ENCODE assay signal across 8 cellular contexts in the genomic region with DNA sequence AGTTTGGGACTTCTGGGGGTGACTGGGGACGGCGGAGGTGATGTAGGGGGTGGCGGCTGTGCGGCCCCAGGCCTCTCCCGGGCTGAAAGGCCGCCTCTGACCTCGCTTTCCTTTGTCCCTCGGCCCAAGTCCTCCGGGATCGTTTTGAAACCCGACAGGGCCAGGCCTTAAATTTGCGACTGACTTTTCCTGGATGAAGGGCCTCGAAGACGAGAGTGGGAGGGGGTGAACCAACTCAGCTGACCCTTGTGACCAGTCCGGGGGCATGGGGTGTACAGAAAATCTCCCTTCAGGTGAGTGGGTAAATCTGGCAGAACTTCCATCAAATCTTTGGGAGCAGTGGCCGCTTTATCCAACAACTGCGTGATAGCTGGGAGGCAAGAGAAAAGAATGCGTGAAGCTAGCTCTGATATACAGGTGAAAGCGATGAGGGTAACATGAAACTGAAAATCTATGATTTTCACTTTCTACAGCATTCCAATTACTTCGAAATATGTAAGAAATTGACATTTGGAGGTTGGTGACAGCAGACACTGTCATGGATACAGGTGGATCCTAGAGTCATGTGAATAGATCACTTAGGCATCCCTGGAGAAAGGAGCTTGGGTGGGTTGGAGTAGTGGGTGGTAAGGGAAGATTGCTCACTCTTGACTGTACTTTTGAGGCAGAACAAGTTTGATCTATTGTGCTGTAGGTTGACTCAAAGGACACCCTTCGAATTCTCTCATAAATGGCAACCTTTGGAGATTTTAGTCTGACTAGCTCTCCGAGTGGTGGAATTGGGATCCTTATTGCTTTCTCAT. TPM values are rescaled to one million over a fixed set of nuclear protein-coding genes. Genes with fewer than 3 reads are reported as not detected.
DNase-seq lines count a peak whose midpoint lies in the region; ATAC-seq and TF ChIP-seq lines count a peak whose summit lies in the region.

No MANE protein-coding gene starts in this region.

- peaks cover 34% of the 10 kb centered on the region for H3K4me1 Mint-ChIP-seq in activated naive CD4-positive, alpha-beta T cell treated with anti-CD3 and anti-CD28 coated beads, Interleukin-2, amount 10 ng/mL, durations not matched to agents 7 days and 5 days

- no peak for ATAC-seq in GM18505 (IDR thresholded peaks at IDR 0.05; ENCODE audit: unreplicated experiment)

- CTCF ChIA-PET in activated naive CD4-positive, alpha-beta T cell treated with anti-CD3 and anti-CD28 coated beads, Interleukin-2, amount 10 ng/mL, durations not matched to agents 7 days and 5 days (lab: Charles Lee): interaction anchor here (0.6 to 13.6 kb wide), 25 partner anchors 11 to 516 kb away, joined by 3 to 613 read pairs (median 8); partner anchors contain the start of genes GNAI3, GPR61 and GSTM2

- no peak for TF ChIP-seq EP300 in stomach (IDR thresholded peaks at IDR 0.05)

- 7 to 14% (median 8%) methylated on average over 16 to 22 of the region's 22 CpGs for WGBS in stomach, 5 donors

- H3K4me3 ChIP-seq in iPS-20b (ENCODE audit: low read length) (peak overlapping the region; percentile 93), stomach (peak overlapping the region; percentile 64 to 75 (median 70))

- peaks cover 14% of the 10 kb centered on the region for H3K36me3 ChIP-seq in iPS-20b (ENCODE audit: insufficient read depth, low read depth, low read length)
- peaks cover 0 to 8% (median 0%) of the 10 kb centered on the region in 4 donors for H3K36me3 ChIP-seq in stomach

- H3K4me3 Mint-ChIP-seq in activated naive CD4-positive, alpha-beta T cell treated with anti-CD3 and anti-CD28 coated beads, Interleukin-2, amount 10 ng/mL, durations not matched to agents 7 days and 5 days: peak overlapping the region; percentile 90

- H3K4me1 ChIP-seq in iPS-20b (ENCODE audit: insufficient read depth, low read length) (peaks cover 21% of the 10 kb centered on the region), stomach (peaks cover 48 to 74% (median 54%) of the 10 kb centered on the region in 4 donors)

- no peak for TF ChIP-seq CTCF in stomach (IDR thresholded peaks at IDR 0.05)

- H3K9ac ChIP-seq in iPS-20b (ENCODE audit: low read depth, low read length): peak overlapping the region; percentile 86

- H3K27ac ChIP-seq in iPS-20b (ENCODE audit: low read length) (no peak overlapping the region), stomach (peak overlapping the region; percentile 94 to 99 (median 97))

- TF ChIP-seq POLR2A in stomach (IDR thresholded peaks at IDR 0.05) (no peak), GM18505 (IDR thresholded peaks at IDR 0.05; ENCODE audit: borderline replicate concordance, extremely low read depth, insufficient read depth, insufficient read length) (no peak)

- DNase-seq in activated CD4-positive, alpha-beta T cell treated with anti-CD3 and anti-CD28 coated beads for 48 hours: peak; percentile 15
- no peak for DNase-seq in activated CD4-positive, alpha-beta T cell treated with anti-CD3 and anti-CD28 coated beads for 4 hours
- no peak for DNase-seq in activated naive CD4-positive, alpha-beta T cell treated with anti-CD3 and anti-CD28 coated beads, Interleukin-2, amount 10 ng/mL, durations not matched to agents 7 days and 5 days
- DNase-seq in stomach (peak; percentile 27), inferior parietal cortex (ENCODE audit: extremely low spot score) (no peak)
- no peak for DNase-seq in stimulated activated CD8-positive, alpha-beta memory T cell treated with anti-CD3 and anti-CD28 coated beads, Interleukin-4, amount 100 ng/mL, for 48 hours

- peaks cover 15% of the 10 kb centered on the region for H3K36me3 Mint-ChIP-seq in activated naive CD4-positive, alpha-beta T cell treated with anti-CD3 and anti-CD28 coated beads, Interleukin-2, amount 10 ng/mL, durations not matched to agents 7 days and 5 days

- peaks cover 17% of the 10 kb centered on the region for H3K27me3 Mint-ChIP-seq in activated naive CD4-positive, alpha-beta T cell treated with anti-CD3 and anti-CD28 coated beads, Interleukin-2, amount 10 ng/mL, durations not matched to agents 7 days and 5 days

- H3K27me3 ChIP-seq in iPS-20b (ENCODE audit: insufficient read depth, low read length) (peaks cover 12% of the 10 kb centered on the region; the same call in 1 of the 2 replicates), stomach (no peaks in the 10 kb centered on the region)

- H3K9me3 ChIP-seq in iPS-20b (ENCODE audit: insufficient read depth, low read depth, low read length) (no peaks in the 10 kb centered on the region), stomach (no peaks in the 10 kb centered on the region)

- no peaks in the 10 kb centered on the region for H3K9me3 Mint-ChIP-seq in activated naive CD4-positive, alpha-beta T cell treated with anti-CD3 and anti-CD28 coated beads, Interleukin-2, amount 10 ng/mL, durations not matched to agents 7 days and 5 days

- peak overlapping the region; percentile 91 for H3K27ac Mint-ChIP-seq in activated naive CD4-positive, alpha-beta T cell treated with anti-CD3 and anti-CD28 coated beads, Interleukin-2, amount 10 ng/mL, durations not matched to agents 7 days and 5 days

- intact Hi-C loops in stomach (cut with DNase I; ENCODE audit: low total_unique reads): loop anchor here (2.0 kb wide), 1 partner anchor 209 kb away; no protein-coding TSS in a partner anchor

RNA-seq across cellular contexts. Expression of gene AHCYL1, which starts 0.9 kb away (rescaled TPM):
- 10 to 100 TPM; 31.0 to 76.3 (median 73.4) TPM for total RNA-seq in stomach
- 10 to 100 TPM; 33.9 to 58.4 (median 40.8) TPM for polyA plus RNA-seq in stomach

RNA-seq across cellular contexts. Expression of gene STRIP1, which starts 49.0 kb away (rescaled TPM):
- 100 to 1,000 TPM in 1 of 5 donors, 10 to 100 TPM in 4; 36.9 to 262 (median 59.3) TPM for total RNA-seq in stomach
- polyA plus RNA-seq in stomach: 10 to 100 TPM in 1 of 3 donors, 1 to 10 TPM in 2; 6.7 to 10.6 (median 7.6) TPM

Comparison
In these comparisons a context has a peak if more than half of its experiments do, and no peak if none do; other contexts are left out.
1. DNase-seq: peak in activated CD4-positive, alpha-beta T cell treated with anti-CD3 and anti-CD28 coated beads for 48 hours (single experiment) and stomach (single experiment); none in activated CD4-positive, alpha-beta T cell treated with anti-CD3 and anti-CD28 coated beads for 4 hours (0 of 2), activated naive CD4-positive, alpha-beta T cell treated with anti-CD3 and anti-CD28 coated beads, Interleukin-2, amount 10 ng/mL, durations not matched to agents 7 days and 5 days (single experiment), inferior parietal cortex (single experiment) and stimulated activated CD8-positive, alpha-beta memory T cell treated with anti-CD3 and anti-CD28 coated beads, Interleukin-4, amount 100 ng/mL, for 48 hours (single experiment).